Comparison of ENCODE assay signal across 8 cellular contexts in genomic region chrX:72181178-72182125, GRCh38. TPM values are rescaled to one million over a fixed set of nuclear protein-coding genes. Genes with fewer than 3 reads are reported as not detected.
DNase-seq lines count a peak whose midpoint lies in the region; ATAC-seq, FAIRE-seq and TF ChIP-seq lines count a peak whose summit lies in the region.

Gene PIN4 (plus strand): TSS chrX:72181757. CDS start chrX:72181786, 29 bp downstream.

- under 1% methylated on average over 46 of the region's 46 CpGs for WGBS in urinary bladder

- CTCF ChIA-PET in T-cell (lab: Charles Lee) = interaction anchor here in 1 of 2 donors (0.9 to 1.4 kb wide), 5 partner anchors 55 to 183 kb away, joined by 3 to 5 read pairs (median 4); partner anchors contain the start of gene RPS4X

- peaks cover 8 to 20% (median 10%) of the 10 kb centered on the region in 3 donors for H3K4me1 Mint-ChIP-seq in T-cell
- no peaks in the 10 kb centered on the region for H3K4me1 Mint-ChIP-seq in progenitor cell of endocrine pancreas (ENCODE audit: low read depth)

- no peaks in the 10 kb centered on the region for H3K36me3 ChIP-seq in urinary bladder (ENCODE audit: insufficient read depth)

- H3K27ac ChIP-seq in urinary bladder (ENCODE audit: low read depth) = peak within 1 kb of the TSS; percentile 85

- no peak for TF ChIP-seq CTCF in progenitor cell of endocrine pancreas (IDR thresholded peaks at IDR 0.05; ENCODE audit: unreplicated experiment)

- no peaks in the 10 kb centered on the region for H3K9me3 Mint-ChIP-seq in T-cell
- peaks cover 20% of the 10 kb centered on the region for H3K9me3 Mint-ChIP-seq in progenitor cell of endocrine pancreas (ENCODE audit: low read depth)

- peaks cover 7% of the 10 kb centered on the region for H3K36me3 Mint-ChIP-seq in T-cell
- H3K36me3 Mint-ChIP-seq in progenitor cell of endocrine pancreas (ENCODE audit: insufficient read depth) = no peaks in the 10 kb centered on the region

- peak; percentile 98 for FAIRE-seq in GM12892 (lab: Jason Lieb, UNC)

- peak; percentile 55 for TF ChIP-seq POLR2A in GM12892 (IDR thresholded peaks at IDR 0.05; ENCODE audit: low read depth, low read length)

- no peak within 1 kb of the TSS for H3K27ac Mint-ChIP-seq in T-cell
- H3K27ac Mint-ChIP-seq in progenitor cell of endocrine pancreas = no peak within 1 kb of the TSS

- H3K4me3 ChIP-seq in urinary bladder (ENCODE audit: low read depth, low read length) = peak within 1 kb of the TSS; percentile 81

- ATAC-seq in HG02870 (IDR thresholded peaks at IDR 0.05; ENCODE audit: unreplicated experiment) = peak; percentile 94
- ATAC-seq in T-cell (replicated peaks in 1 of 4) = peak; percentile 89 to 95 (median 94)
- ATAC-seq in left cardiac atrium = peak; percentile 97 to 99

- POLR2A ChIA-PET in T-cell (lab: Charles Lee) = interaction anchor here (0.6 to 1.4 kb wide), 3 partner anchors 83 to 96 kb away, joined by 3 to 5 read pairs (median 3); partner anchors contain the start of gene RPS4X (in 2 of the 2)

- DNase-seq in GM12892 (ENCODE audit: insufficient read length) (peak; percentile 79), NCI-H146 (lab: John Stamatoyannopoulos, UW) (peak; percentile 98), T-cell (peak; percentile 64 to 83 (median 71)), amniotic stem cell (lab: John Stamatoyannopoulos, UW) (peak; percentile 97), left cardiac atrium (peak; percentile 93), progenitor cell of endocrine pancreas (ENCODE audit: low spot score, unreplicated experiment) (peak; percentile 69)

- no peaks in the 10 kb centered on the region for H3K4me1 ChIP-seq in urinary bladder (ENCODE audit: insufficient read depth)

- intact Hi-C loops in left cardiac atrium (cut with DNase I) = no loop called here

- H3K27me3 Mint-ChIP-seq in T-cell (peaks cover 0 to 7% of the 10 kb centered on the region in 2 donors), progenitor cell of endocrine pancreas (no peaks in the 10 kb centered on the region)

- no peak within 1 kb of the TSS for H3K4me3 Mint-ChIP-seq in T-cell
- H3K4me3 Mint-ChIP-seq in progenitor cell of endocrine pancreas (ENCODE audit: low read depth) = no peak within 1 kb of the TSS

RNA-seq across cellular contexts. Expression of gene PIN4, which starts in this region (rescaled TPM):
- polyA plus RNA-seq in GM12892 (2012; ENCODE audit: missing spikeins) = 46.5 TPM
- total RNA-seq in T-cell (1 to 10 TPM; 4.1 to 9.8 (median 7.1) TPM), left cardiac atrium (1 to 10 TPM; 9.1 to 9.2 TPM), progenitor cell of endocrine pancreas (19.0 and 22.5 TPM in 2 replicates), urinary bladder (8.1 TPM)
- polyA plus RNA-seq in urinary bladder = 19.1 TPM

Comparison
In these comparisons a context has a peak if more than half of its experiments do, and no peak if none do; other contexts are left out.
1. Peak in every context shown above with its lines: DNase-seq, ATAC-seq, H3K4me3 ChIP-seq and H3K27ac ChIP-seq.